1 cellular context compared by ENCODE assay signal in the genomic region with DNA sequence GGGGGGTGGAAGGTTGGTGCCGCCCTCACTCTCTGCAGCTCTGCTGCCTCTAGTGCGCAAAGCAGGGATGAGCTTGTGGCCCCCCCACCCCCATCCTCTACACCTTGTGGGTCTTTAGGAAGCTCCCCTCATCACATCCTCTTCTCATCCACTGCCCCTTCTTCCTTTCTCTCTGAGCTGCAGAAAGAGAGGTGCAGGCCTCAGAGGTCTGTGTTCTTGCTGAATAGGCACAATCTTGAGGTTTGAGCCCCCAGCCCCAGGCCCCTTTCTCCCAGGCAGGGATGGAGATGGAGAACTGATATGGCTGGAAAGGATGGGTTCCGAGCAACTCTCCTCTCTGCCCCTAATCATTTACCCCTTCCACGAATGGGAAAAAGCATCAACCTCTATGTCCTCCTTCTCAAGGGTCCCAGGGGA.
TF ChIP-seq lines count a peak whose summit lies in the region.

No MANE protein-coding gene starts in this region.

TF ChIP-seq in neural cell, 6 proteins besides CTCF, POLR2A, EP300 and RAD21 (continued from another document):
- TF ChIP-seq, protein P1, sequence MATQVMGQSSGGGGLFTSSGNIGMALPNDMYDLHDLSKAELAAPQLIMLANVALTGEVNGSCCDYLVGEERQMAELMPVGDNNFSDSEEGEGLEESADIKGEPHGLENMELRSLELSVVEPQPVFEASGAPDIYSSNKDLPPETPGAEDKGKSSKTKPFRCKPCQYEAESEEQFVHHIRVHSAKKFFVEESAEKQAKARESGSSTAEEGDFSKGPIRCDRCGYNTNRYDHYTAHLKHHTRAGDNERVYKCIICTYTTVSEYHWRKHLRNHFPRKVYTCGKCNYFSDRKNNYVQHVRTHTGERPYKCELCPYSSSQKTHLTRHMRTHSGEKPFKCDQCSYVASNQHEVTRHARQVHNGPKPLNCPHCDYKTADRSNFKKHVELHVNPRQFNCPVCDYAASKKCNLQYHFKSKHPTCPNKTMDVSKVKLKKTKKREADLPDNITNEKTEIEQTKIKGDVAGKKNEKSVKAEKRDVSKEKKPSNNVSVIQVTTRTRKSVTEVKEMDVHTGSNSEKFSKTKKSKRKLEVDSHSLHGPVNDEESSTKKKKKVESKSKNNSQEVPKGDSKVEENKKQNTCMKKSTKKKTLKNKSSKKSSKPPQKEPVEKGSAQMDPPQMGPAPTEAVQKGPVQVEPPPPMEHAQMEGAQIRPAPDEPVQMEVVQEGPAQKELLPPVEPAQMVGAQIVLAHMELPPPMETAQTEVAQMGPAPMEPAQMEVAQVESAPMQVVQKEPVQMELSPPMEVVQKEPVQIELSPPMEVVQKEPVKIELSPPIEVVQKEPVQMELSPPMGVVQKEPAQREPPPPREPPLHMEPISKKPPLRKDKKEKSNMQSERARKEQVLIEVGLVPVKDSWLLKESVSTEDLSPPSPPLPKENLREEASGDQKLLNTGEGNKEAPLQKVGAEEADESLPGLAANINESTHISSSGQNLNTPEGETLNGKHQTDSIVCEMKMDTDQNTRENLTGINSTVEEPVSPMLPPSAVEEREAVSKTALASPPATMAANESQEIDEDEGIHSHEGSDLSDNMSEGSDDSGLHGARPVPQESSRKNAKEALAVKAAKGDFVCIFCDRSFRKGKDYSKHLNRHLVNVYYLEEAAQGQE (IDR thresholded peaks at IDR 0.05; ENCODE audit: borderline replicate concordance), result no peak
- TF ChIP-seq TAF1 (IDR thresholded peaks at IDR 0.05; ENCODE audit: low read depth) (no peak), POLR2AphosphoS5 (IDR thresholded peaks at IDR 0.05) (no peak), SMC3 (conservative IDR thresholded peaks at IDR 0.05; ENCODE audit: poor library complexity) (peak; percentile 30), MXI1 (conservative IDR thresholded peaks at IDR 0.05; ENCODE audit: poor library complexity, severe bottlenecking) (no peak)
